In the genomic region with DNA sequence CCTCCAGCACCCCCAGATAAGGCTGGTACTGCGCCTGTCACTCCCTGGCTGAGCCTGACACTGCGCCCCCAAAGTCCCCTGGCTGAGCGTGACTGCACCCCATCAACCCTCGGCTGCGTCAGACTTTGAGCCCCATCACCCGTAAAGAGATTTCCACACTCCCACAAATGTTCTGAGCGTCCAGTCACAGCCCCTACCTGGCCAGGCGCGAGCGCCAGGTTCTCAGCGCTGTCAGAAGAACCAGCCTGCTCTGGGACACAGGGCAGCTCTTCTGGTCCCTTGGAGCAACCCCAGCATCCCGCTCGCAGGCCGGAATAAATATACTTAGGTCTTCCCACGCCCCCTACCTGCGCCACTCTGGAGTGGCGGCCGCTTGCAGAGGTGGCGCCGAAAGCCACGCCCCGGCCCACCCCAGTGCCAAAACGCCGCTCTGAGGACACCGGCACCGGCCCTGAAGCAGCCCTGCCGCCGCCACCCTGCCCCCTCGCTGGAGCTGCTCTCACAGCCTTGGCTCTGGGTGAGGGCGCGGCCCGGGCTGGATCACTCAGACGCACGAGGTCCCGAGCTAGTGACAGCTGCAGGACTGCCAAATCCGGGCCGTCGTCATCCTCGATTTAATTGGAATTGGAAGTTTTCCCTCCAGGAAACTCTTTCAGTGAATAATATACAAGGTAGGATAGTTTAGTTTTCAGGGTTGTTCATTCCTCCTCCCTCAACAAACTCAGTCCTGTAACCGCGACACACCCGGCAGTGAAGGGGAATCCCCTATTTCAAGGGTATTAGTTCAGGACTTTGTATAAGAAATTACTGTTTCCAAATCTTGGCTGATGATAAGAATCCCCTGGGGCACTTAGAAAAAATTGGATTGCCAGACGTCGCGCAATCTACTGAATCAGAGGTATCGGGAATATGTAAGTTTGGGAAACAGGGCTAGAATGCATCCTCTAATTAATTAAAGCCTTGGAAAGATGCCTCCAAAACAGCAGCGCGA, we compare ENCODE assay signal across 1 cellular context.
TF ChIP-seq lines count a peak whose summit lies in the region.

No MANE protein-coding gene starts in this region.

TF ChIP-seq in neural cell, 6 proteins besides CTCF, POLR2A, EP300 and RAD21:
- peak; percentile 50 for TF ChIP-seq SMC3 (conservative IDR thresholded peaks at IDR 0.05; ENCODE audit: poor library complexity)
- no peak for TF ChIP-seq TAF1 (IDR thresholded peaks at IDR 0.05; ENCODE audit: low read depth)
